Comparison of ENCODE assay signal across 8 cellular contexts in genomic region chr5:90434116-90434714, GRCh38. TPM values are rescaled to one million over a fixed set of nuclear protein-coding genes. Genes with fewer than 3 reads are reported as not detected.
DNase-seq lines count a peak whose midpoint lies in the region; ATAC-seq and TF ChIP-seq lines count a peak whose summit lies in the region.

No MANE protein-coding gene starts in this region.

- peaks cover 19% of the 10 kb centered on the region for H3K4me1 ChIP-seq in PC-9 (replicated peaks; ENCODE audit: insufficient read depth)

- no TSS peak for BruUV-seq in PC-9 (replicated peaks; lab: Mats Ljungman, UMichigan)

- H3K27ac ChIP-seq in PC-9: no peak overlapping the region

- peak; percentile 56 for TF ChIP-seq CTCF in PC-9 (conservative IDR thresholded peaks at IDR 0.05)

- no peak overlapping the region for H3K4me2 ChIP-seq in PC-9

- no peaks in the 10 kb centered on the region for H3F3A ChIP-seq in PC-9 (ENCODE audit: insufficient read depth, low read depth)

- no peaks in the 10 kb centered on the region for H3K27me3 ChIP-seq in PC-9 (ENCODE audit: insufficient read depth, low read depth)

- ATAC-seq in HG02852 (IDR thresholded peaks at IDR 0.05; ENCODE audit: unreplicated experiment) (peak; percentile 73), HG03095 (IDR thresholded peaks at IDR 0.05; ENCODE audit: unreplicated experiment) (no peak)

- H3K9me2 ChIP-seq in PC-9 (ENCODE audit: insufficient read depth): no peaks in the 10 kb centered on the region

- DNase-seq in SIG-M5 treated with dmso at 0.1 percent for 504 hours (lab: John Stamatoyannopoulos, UW; ENCODE audit: unreplicated experiment): peak; percentile 31
- no peak for DNase-seq in SIG-M5 (lab: John Stamatoyannopoulos, UW)
- peak in 1 of 2 experiments; percentile 27 for DNase-seq in PC-9
- peak; percentile 56 for DNase-seq in activated naive CD4-positive, alpha-beta T cell treated with anti-CD3 and anti-CD28 coated beads, Interleukin-2, amount 50 U/mL, for 16 hours
- peak; percentile 74 for DNase-seq in inferior parietal cortex (ENCODE audit: extremely low spot score)
- peak in 2 of 3 donors; percentile 7 to 13 for DNase-seq in stimulated activated CD4-positive, alpha-beta T cell treated with anti-CD3 and anti-CD28 coated beads, TNF-alpha, amount 100 ng/mL, for 48 hours (ENCODE audit: low read depth in 3 of 3)

- H3K9me3 ChIP-seq in PC-9 (ENCODE audit: insufficient read depth, low read depth): no peaks in the 10 kb centered on the region

- POLR2A ChIA-PET in PC-9 (lab: Charles Lee; ENCODE audit: unreplicated experiment): no interaction called here

- no peak overlapping the region for H3K4me3 ChIP-seq in PC-9

- no peaks in the 10 kb centered on the region for H3K36me3 ChIP-seq in PC-9 (ENCODE audit: low read depth)

- CTCF ChIA-PET in PC-9 (lab: Charles Lee): no interaction called here

- intact Hi-C loops in PC-9 (cut with micrococcal nuclease; ENCODE audit: unreplicated experiment): loop anchor here (2.0 kb wide), 1 partner anchor 1705 kb away; no protein-coding TSS in a partner anchor

- no peaks in the 10 kb centered on the region for H3K79me2 ChIP-seq in PC-9 (ENCODE audit: low read depth)

- no peak overlapping the region for H2AFZ ChIP-seq in PC-9

- 0 out of 2 replicates have a peak, but pooled peaks cover 4% of the 10 kb centered on the region for H4K20me1 ChIP-seq in PC-9 (ENCODE audit: insufficient read depth)

RNA-seq across cellular contexts. Expression of gene CETN3, which starts 24.7 kb away (rescaled TPM):
- total RNA-seq in PC-9 (2021): 29.3 and 35.6 TPM in 2 replicates

RNA-seq across cellular contexts. Expression of gene MBLAC2, which starts 40.4 kb away (rescaled TPM):
- total RNA-seq in PC-9 (2021): 4.3 and 4.6 TPM in 2 replicates

RNA-seq across cellular contexts. Expression of gene POLR3G, which starts 40.4 kb away (rescaled TPM):
- total RNA-seq in PC-9 (2021): 3.9 and 4.4 TPM in 2 replicates
